In genomic region chr21:44646366-44647221, GRCh38 we compare ENCODE assay signal across 10 cellular contexts. TPM values are rescaled to one million over a fixed set of nuclear protein-coding genes. Genes with fewer than 3 reads are reported as not detected.
"Had no signal": no experiment of that assay in that cellular context is flagged by ENCODE, and none has a peak within 500 bp of the region (broad histone marks: within the 10 kb centered on the region; RNA-seq: fewer than 3 reads in every experiment).

Gene KRTAP10-11 (plus strand): TSS chr21:44646414. CDS start chr21:44646459, 45 bp downstream.

RNA-seq across cellular contexts. Expression of gene KRTAP10-11, which starts in this region (rescaled TPM):
- total RNA-seq: activated CD4-positive, alpha-beta T cell treated with anti-CD3 and anti-CD28 coated beads, Interleukin-2, amount 10 ng/mL, durations not matched to agents 7 days and 5 days; activated naive CD4-positive, alpha-beta T cell treated with anti-CD3 and anti-CD28 coated beads for 36 hours; activated T-cell treated with anti-CD3 and anti-CD28 coated beads, Interleukin-2, amount 50 U/mL, for 4 hours; frontal cortex; kidney; left lobe of liver; lung; spleen; thoracic aorta; ureter had no signal
- polyA plus RNA-seq: lung, spleen had no signal
